ENCODE assay signal across 8 cellular contexts in genomic region chr16:3961449-3961849, GRCh38.
DNase-seq lines count a peak whose midpoint lies in the region; ATAC-seq and TF ChIP-seq lines count a peak whose summit lies in the region.

No MANE protein-coding gene starts in this region.

- H3K4me3 ChIP-seq in PC-9 (peak overlapping the region; percentile 60; the same call in 1 of the 2 replicates), fibroblast of lung (replicated peaks in 1 of 4; ENCODE audit: control extremely low read depth in 1 of 4, insufficient read depth in 1 of 4, low read depth in 3 of 4, low read length in 4 of 4) (peak overlapping the region in 1 of 4 experiments; percentile 56), psoas muscle (peak overlapping the region; percentile 73)

- H3K4me2 ChIP-seq in PC-9 (peak overlapping the region; percentile 79), fibroblast of lung (ENCODE audit: extremely low read depth, insufficient read depth, low read length) (peak overlapping the region; percentile 76)

- peaks cover 16% of the 10 kb centered on the region for H3K36me3 Mint-ChIP-seq in activated CD4-positive, alpha-beta T cell treated with anti-CD3 and anti-CD28 coated beads, Interleukin-2, amount 10 ng/mL, durations not matched to agents 24 days and 14 days (ENCODE audit: low read depth)

- BruUV-seq in PC-9 (replicated peaks; lab: Mats Ljungman, UMichigan) = no TSS peak

- WGBS in psoas muscle, 3 donors = 43 to 61% (median 48%) methylated on average over 11 of the region's 11 CpGs

- POLR2A ChIA-PET in PC-9 (lab: Charles Lee; ENCODE audit: unreplicated experiment) = no interaction called here

- H3K4me3 Mint-ChIP-seq in activated CD4-positive, alpha-beta T cell treated with anti-CD3 and anti-CD28 coated beads, Interleukin-2, amount 10 ng/mL, durations not matched to agents 24 days and 14 days = no peak overlapping the region

- intact Hi-C loops in PC-9 (cut with micrococcal nuclease; ENCODE audit: unreplicated experiment) = no loop called here
- intact Hi-C loops in psoas muscle (cut with DNase I) = no loop called here
- intact Hi-C loops in activated CD4-positive, alpha-beta T cell treated with anti-CD3 and anti-CD28 coated beads, Interleukin-2, amount 10 ng/mL, durations not matched to agents 24 days and 14 days (cut with micrococcal nuclease) = loop anchor here (10.0 kb wide), 1 partner anchor 153 kb away; the partner anchor contains the start of gene ADCY9

- H3K79me2 ChIP-seq in PC-9 (ENCODE audit: low read depth) (no peaks in the 10 kb centered on the region), fibroblast of lung (ENCODE audit: control insufficient read depth, insufficient read depth, low read length) (no peaks in the 10 kb centered on the region)

- no peak overlapping the region for H3K9ac ChIP-seq in fibroblast of lung (ENCODE audit: insufficient read depth, low read length)

- H3K27me3 Mint-ChIP-seq in activated CD4-positive, alpha-beta T cell treated with anti-CD3 and anti-CD28 coated beads, Interleukin-2, amount 10 ng/mL, durations not matched to agents 24 days and 14 days = peaks cover 17% of the 10 kb centered on the region

- TF ChIP-seq CTCF in PC-9 (conservative IDR thresholded peaks at IDR 0.05) (no peak), fibroblast of lung (conservative IDR thresholded peaks at IDR 0.05 in 1 of 2, IDR thresholded peaks at IDR 0.05 in 1 of 2; ENCODE audit: low read depth in 1 of 2, low read length in 2 of 2) (no peak), psoas muscle (IDR thresholded peaks at IDR 0.05) (no peak)

- no peaks in the 10 kb centered on the region for H4K20me1 ChIP-seq in PC-9 (ENCODE audit: insufficient read depth)
- no peaks in the 10 kb centered on the region for H4K20me1 ChIP-seq in fibroblast of lung (ENCODE audit: control insufficient read depth, extremely low read depth, insufficient read depth, low read length)

- no peaks in the 10 kb centered on the region for H3K9me2 ChIP-seq in PC-9 (ENCODE audit: insufficient read depth)

- H3K9me3 Mint-ChIP-seq in activated CD4-positive, alpha-beta T cell treated with anti-CD3 and anti-CD28 coated beads, Interleukin-2, amount 10 ng/mL, durations not matched to agents 24 days and 14 days = peaks cover 3% of the 10 kb centered on the region

- H3K36me3 ChIP-seq in PC-9 (ENCODE audit: low read depth) (no peaks in the 10 kb centered on the region), fibroblast of lung (ENCODE audit: control insufficient read depth, insufficient read depth, low read length) (peaks cover 9% of the 10 kb centered on the region), psoas muscle (ENCODE audit: insufficient read depth in 1 of 2, low read depth in 1 of 2) (peaks cover 0 to 19% of the 10 kb centered on the region in 2 donors)

- H2AFZ ChIP-seq in PC-9 = peak overlapping the region; percentile 81; the same call in 1 of the 2 replicates
- H2AFZ ChIP-seq in fibroblast of lung (ENCODE audit: low read length) = no peak overlapping the region

- H3F3A ChIP-seq in PC-9 (ENCODE audit: insufficient read depth, low read depth) = peaks cover 8% of the 10 kb centered on the region

- H3K4me1 Mint-ChIP-seq in activated CD4-positive, alpha-beta T cell treated with anti-CD3 and anti-CD28 coated beads, Interleukin-2, amount 10 ng/mL, durations not matched to agents 24 days and 14 days = peaks cover 23% of the 10 kb centered on the region

- H3K4me1 ChIP-seq in PC-9 (replicated peaks; ENCODE audit: insufficient read depth) (0 out of 2 replicates have a peak, but pooled peaks cover 9% of the 10 kb centered on the region), fibroblast of lung (ENCODE audit: control insufficient read depth, extremely low read depth, insufficient read depth, low read length) (peaks cover 5% of the 10 kb centered on the region), psoas muscle (peaks cover 20% of the 10 kb centered on the region)

- H3K27me3 ChIP-seq in PC-9 (ENCODE audit: insufficient read depth, low read depth) (no peaks in the 10 kb centered on the region), fibroblast of lung (ENCODE audit: control insufficient read depth, insufficient read depth, low read length) (no peaks in the 10 kb centered on the region), psoas muscle (ENCODE audit: insufficient read depth in 3 of 3, low read length in 2 of 3) (no peaks in the 10 kb centered on the region)

- ATAC-seq in psoas muscle = peak; percentile 36 to 52 (median 44)
- ATAC-seq in HG02870 (IDR thresholded peaks at IDR 0.05; ENCODE audit: unreplicated experiment) = no peak

- peak overlapping the region; percentile 50; the same call in 1 of the 2 replicates for H3K27ac ChIP-seq in PC-9
- peak overlapping the region; percentile 84 for H3K27ac ChIP-seq in fibroblast of lung (ENCODE audit: insufficient read depth, low read length)
- H3K27ac ChIP-seq in psoas muscle = peak overlapping the region; percentile 79

- CTCF ChIA-PET in PC-9 (lab: Charles Lee) = interaction anchor here (0.6 kb wide), 1 partner anchor 134 kb away, joined by 3 read pairs; no protein-coding TSS in a partner anchor

- no peaks in the 10 kb centered on the region for H3K9me3 ChIP-seq in PC-9 (ENCODE audit: insufficient read depth, low read depth)
- H3K9me3 ChIP-seq in fibroblast of lung (ENCODE audit: control insufficient read depth, insufficient read depth, low read depth, low read length) = no peaks in the 10 kb centered on the region
- no peaks in the 10 kb centered on the region for H3K9me3 ChIP-seq in psoas muscle

- H3K27ac Mint-ChIP-seq in activated CD4-positive, alpha-beta T cell treated with anti-CD3 and anti-CD28 coated beads, Interleukin-2, amount 10 ng/mL, durations not matched to agents 24 days and 14 days = no peak overlapping the region

- peak; percentile 18 for DNase-seq in COLO668 (lab: John Stamatoyannopoulos, UW; ENCODE audit: unreplicated experiment)
- DNase-seq in PC-9 = no peak
- peak in 1 of 2 donors; percentile 62 for DNase-seq in fibroblast of lung (ENCODE audit: low read depth in 2 of 2)
- DNase-seq in psoas muscle = peak in 1 of 2 donors; percentile 39
- DNase-seq in DMS153 (lab: John Stamatoyannopoulos, UW) = no peak
- no peak for DNase-seq in activated CD8-positive, alpha-beta memory T cell treated with anti-CD3 and anti-CD28 coated beads, Interleukin-2, amount 50 U/mL, for 4 hours
- no peak for DNase-seq in activated CD4-positive, alpha-beta T cell treated with anti-CD3 and anti-CD28 coated beads, Interleukin-2, amount 10 ng/mL, durations not matched to agents 24 days and 14 days
